21 cellular contexts compared by ENCODE assay signal in the genomic region with DNA sequence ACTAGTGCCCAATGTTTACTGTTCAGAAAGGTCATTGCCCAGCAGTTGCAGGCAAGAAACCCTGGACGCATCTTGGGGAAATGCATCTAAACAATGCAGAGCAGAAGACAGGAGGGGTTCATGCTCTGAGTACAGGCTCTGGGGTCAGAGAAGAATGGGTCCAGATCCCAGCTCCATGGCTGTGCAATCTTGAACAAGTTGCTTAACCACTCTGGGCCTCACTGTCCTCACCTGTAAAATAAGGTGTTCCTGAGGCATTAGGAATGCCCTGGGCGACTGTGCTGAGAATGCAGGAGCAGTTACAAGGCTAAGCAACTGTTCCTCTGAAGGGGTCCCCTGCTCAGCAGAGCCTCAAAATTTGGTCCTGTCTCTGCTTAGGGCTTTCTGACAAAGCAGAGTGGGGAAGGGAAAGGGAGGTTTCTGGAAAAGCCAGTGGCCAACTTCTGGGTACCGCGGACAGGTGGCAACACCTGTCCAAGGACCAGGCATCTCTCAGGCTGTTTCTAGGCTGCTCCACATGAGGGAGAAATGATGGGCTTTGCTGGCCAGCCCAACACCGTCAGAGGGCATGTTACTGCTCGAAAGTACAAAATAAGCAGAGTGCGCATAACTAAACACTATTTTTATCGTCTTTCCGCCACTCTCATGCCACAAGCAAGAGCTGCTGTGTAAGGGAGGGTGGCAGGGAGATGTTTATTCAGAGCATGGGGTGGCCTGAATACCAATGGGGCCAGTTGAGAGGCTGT.
A peak's percentile ranks its signal among the peaks of the same experiment; 100 is the strongest.
DNase-seq lines count a peak whose midpoint lies in the region; ATAC-seq, FAIRE-seq and TF ChIP-seq lines count a peak whose summit lies in the region.
"Had no signal": no experiment of that assay in that cellular context is flagged by ENCODE, and none has a peak within 500 bp of the region (broad histone marks: within the 10 kb centered on the region; RNA-seq: fewer than 3 reads in every experiment).

No MANE protein-coding gene starts in this region.

- CTCF ChIA-PET in K562 (lab: Yijun Ruan, JAX; ENCODE audit: low intra/inter-chr PET ratio): no interaction called here

- no peak for ATAC-seq in K562

- no peak overlapping the region for H3K4me2 ChIP-seq in K562 (ENCODE audit: insufficient read depth, low read length)

- H3K27ac ChIP-seq in right atrium auricular region: peak overlapping the region; percentile 79 to 86
- no peak overlapping the region for H3K27ac ChIP-seq in left ventricle myocardium inferior (replicated peaks)
- no peak overlapping the region for H3K27ac ChIP-seq in K562 (ENCODE audit: extremely low read depth, low read depth, low read length)
- H3K27ac ChIP-seq in thyroid gland: peak overlapping the region in 2 of 3 donors; percentile 60 to 63
- H3K27ac ChIP-seq in vagina: no peak overlapping the region
- H3K27ac ChIP-seq: HL-60, Peyer's patch, SJSA1 had no signal

- H4K20me1 ChIP-seq in K562 (replicated peaks; ENCODE audit: control insufficient read depth, insufficient read depth, low read length): peaks cover 3% of the 10 kb centered on the region; the same call in 1 of the 2 replicates

- H3K4me3 ChIP-seq in right atrium auricular region (no peak overlapping the region), left ventricle myocardium inferior (no peak overlapping the region), LNCaP clone FGC (ENCODE audit: low read depth, low read length) (no peak overlapping the region), K562 (no peak overlapping the region), thyroid gland (replicated peaks in 1 of 3) (no peak overlapping the region), vagina (no peak overlapping the region)
- H3K4me3 ChIP-seq: Peyer's patch, SJSA1 had no signal

- TF ChIP-seq POLR2A in K562 (conservative IDR thresholded peaks at IDR 0.05): no peak
- TF ChIP-seq POLR2A in thyroid gland (IDR thresholded peaks at IDR 0.05): no peak
- TF ChIP-seq POLR2A in vagina (IDR thresholded peaks at IDR 0.05): no peak

- WGBS in K562 (ENCODE audit: insufficient coverage, low coverage, missing lambda C conversion rate): under 1% methylated on average over 8 of the region's 9 CpGs
- 73 to 82% methylated on average over 9 of the region's 9 CpGs for WGBS in thyroid gland, 2 donors

- BruUV-seq in K562 (replicated peaks; lab: Mats Ljungman, UMichigan): no TSS peak

- POLR2A ChIA-PET in K562 (lab: Yijun Ruan, JAX): no interaction called here

- peaks cover 0 to 43% of the 10 kb centered on the region in 2 donors for H3K4me1 ChIP-seq in right atrium auricular region
- H3K4me1 ChIP-seq in left ventricle myocardium inferior: peaks cover 28% of the 10 kb centered on the region
- no peaks in the 10 kb centered on the region for H3K4me1 ChIP-seq in K562 (replicated peaks in 1 of 2; ENCODE audit: control insufficient read depth in 2 of 2, insufficient read depth in 2 of 2, low read length in 2 of 2)
- peaks cover 11 to 36% of the 10 kb centered on the region in 2 donors for H3K4me1 ChIP-seq in thyroid gland
- peaks cover 16% of the 10 kb centered on the region for H3K4me1 ChIP-seq in vagina
- H3K4me1 ChIP-seq: Peyer's patch, SJSA1 had no signal

- in situ Hi-C loops in K562 (cut with MboI): no loop called here

- FAIRE-seq in K562 (lab: Jason Lieb, UNC): no peak
- FAIRE-seq: D721Med had no signal

- H3K9me3 ChIP-seq in right atrium auricular region: no peaks in the 10 kb centered on the region
- H3K9me3 ChIP-seq in left ventricle myocardium inferior (replicated peaks): no peaks in the 10 kb centered on the region
- no peaks in the 10 kb centered on the region for H3K9me3 ChIP-seq in K562 (replicated peaks; ENCODE audit: control insufficient read depth, insufficient read depth, low read depth, low read length)
- H3K9me3 ChIP-seq in thyroid gland: no peaks in the 10 kb centered on the region
- H3K9me3 ChIP-seq in vagina: no peaks in the 10 kb centered on the region
- H3K9me3 ChIP-seq: Peyer's patch, SJSA1 had no signal

- H3K9ac ChIP-seq in K562 (ENCODE audit: insufficient read depth in 1 of 2, low read depth in 2 of 2, low read length in 2 of 2): no peak overlapping the region

- TF ChIP-seq CTCF in right atrium auricular region (IDR thresholded peaks at IDR 0.05): no peak
- TF ChIP-seq CTCF in left ventricle myocardium inferior (IDR thresholded peaks at IDR 0.05; ENCODE audit: borderline replicate concordance): no peak
- TF ChIP-seq CTCF in LNCaP clone FGC (IDR thresholded peaks at IDR 0.05; ENCODE audit: control insufficient read depth, extremely low read depth, insufficient read depth): 0 out of 2 replicates have a peak, but pooled peaks have one; percentile 8
- TF ChIP-seq CTCF in K562 (IDR thresholded peaks at IDR 0.05 in 2 of 3, conservative IDR thresholded peaks at IDR 0.05 in 1 of 3; ENCODE audit: insufficient read depth in 2 of 3, low read depth in 1 of 3, low read length in 3 of 3): peak in 1 of 3 experiments; percentile 18; a peak in 1 of 6 replicates
- peak in 1 of 6 experiments; percentile 9 for TF ChIP-seq CTCF in thyroid gland (IDR thresholded peaks at IDR 0.05)
- TF ChIP-seq CTCF in vagina (IDR thresholded peaks at IDR 0.05): no peak

- no peak overlapping the region for H2AFZ ChIP-seq in K562 (ENCODE audit: low read depth, low read length)

- no peak for TF ChIP-seq RAD21 in K562 (CRISPR knock-in tag; conservative IDR thresholded peaks at IDR 0.05 in 1 of 2, IDR thresholded peaks at IDR 0.05 in 1 of 2)

- no peaks in the 10 kb centered on the region for H3K79me2 ChIP-seq in K562 (ENCODE audit: control insufficient read depth, insufficient read depth, low read length)

- no peaks in the 10 kb centered on the region for H3K27me3 ChIP-seq in right atrium auricular region
- no peaks in the 10 kb centered on the region for H3K27me3 ChIP-seq in left ventricle myocardium inferior (ENCODE audit: low read depth)
- peaks cover 14 to 46% of the 10 kb centered on the region in 2 experiments; a peak in 4 of 5 replicates for H3K27me3 ChIP-seq in K562 (ENCODE audit: control insufficient read depth in 2 of 2, insufficient read depth in 2 of 2, low read length in 2 of 2)
- H3K27me3 ChIP-seq in thyroid gland: no peaks in the 10 kb centered on the region
- H3K27me3 ChIP-seq in vagina: no peaks in the 10 kb centered on the region
- H3K27me3 ChIP-seq: Peyer's patch, SJSA1 had no signal

- TF ChIP-seq EP300 in K562 (IDR thresholded peaks at IDR 0.05; ENCODE audit: low read length): no peak

- intact Hi-C loops in left ventricle myocardium inferior (cut with micrococcal nuclease): no loop called here
- intact Hi-C loops in K562 (cut with micrococcal nuclease): no loop called here
- intact Hi-C loops in thyroid gland (cut with DNase I): no loop called here
- intact Hi-C loops in vagina (cut with DNase I): loop anchor here (10.0 kb wide), 1 partner anchor 111 kb away; no protein-coding TSS in a partner anchor

- H3K9me1 ChIP-seq in K562 (ENCODE audit: control insufficient read depth, insufficient read depth, low read length): no peaks in the 10 kb centered on the region

- H3K36me3 ChIP-seq in right atrium auricular region (no peaks in the 10 kb centered on the region), left ventricle myocardium inferior (no peaks in the 10 kb centered on the region), K562 (ENCODE audit: control insufficient read depth, insufficient read depth, low read length) (no peaks in the 10 kb centered on the region), thyroid gland (no peaks in the 10 kb centered on the region), vagina (no peaks in the 10 kb centered on the region)
- H3K36me3 ChIP-seq: Peyer's patch, SJSA1 had no signal

- no peak for DNase-seq in right atrium auricular region (ENCODE audit: low spot score)
- no peak for DNase-seq in left ventricle myocardium inferior
- DNase-seq in LNCaP clone FGC (ENCODE audit: low read depth): no peak
- no peak for DNase-seq in K562 (ENCODE audit: extremely low read depth in 1 of 4, low spot score in 3 of 4)
- peak in 1 of 2 donors; percentile 26 for DNase-seq in thyroid gland
- DNase-seq in vagina (ENCODE audit: extremely low spot score in 2 of 2): no peak
- DNase-seq in retina: no peak
- DNase-seq in NCI-H1105 (lab: John Stamatoyannopoulos, UW): no peak
- DNase-seq: EL, GF-D8, H7, KG1, NCI-H1436, NCI-H1930, NCI-H226, NCI-H524, NCI-H774, Peyer's patch had no signal

TF ChIP-seq in K562, 482 proteins besides CTCF, POLR2A, EP300 and RAD21:
- no peak for TF ChIP-seq ZNF311 (CRISPR knock-in tag; IDR thresholded peaks at IDR 0.05)
- no peak for TF ChIP-seq ZNF766 (CRISPR knock-in tag; conservative IDR thresholded peaks at IDR 0.05)
- no peak for TF ChIP-seq RB1 (IDR thresholded peaks at IDR 0.05; ENCODE audit: low read depth)
- TF ChIP-seq RBM25 (IDR thresholded peaks at IDR 0.05; ENCODE audit: low read depth, low read length, severe bottlenecking): peak; percentile 27
- TF ChIP-seq, protein P1, sequence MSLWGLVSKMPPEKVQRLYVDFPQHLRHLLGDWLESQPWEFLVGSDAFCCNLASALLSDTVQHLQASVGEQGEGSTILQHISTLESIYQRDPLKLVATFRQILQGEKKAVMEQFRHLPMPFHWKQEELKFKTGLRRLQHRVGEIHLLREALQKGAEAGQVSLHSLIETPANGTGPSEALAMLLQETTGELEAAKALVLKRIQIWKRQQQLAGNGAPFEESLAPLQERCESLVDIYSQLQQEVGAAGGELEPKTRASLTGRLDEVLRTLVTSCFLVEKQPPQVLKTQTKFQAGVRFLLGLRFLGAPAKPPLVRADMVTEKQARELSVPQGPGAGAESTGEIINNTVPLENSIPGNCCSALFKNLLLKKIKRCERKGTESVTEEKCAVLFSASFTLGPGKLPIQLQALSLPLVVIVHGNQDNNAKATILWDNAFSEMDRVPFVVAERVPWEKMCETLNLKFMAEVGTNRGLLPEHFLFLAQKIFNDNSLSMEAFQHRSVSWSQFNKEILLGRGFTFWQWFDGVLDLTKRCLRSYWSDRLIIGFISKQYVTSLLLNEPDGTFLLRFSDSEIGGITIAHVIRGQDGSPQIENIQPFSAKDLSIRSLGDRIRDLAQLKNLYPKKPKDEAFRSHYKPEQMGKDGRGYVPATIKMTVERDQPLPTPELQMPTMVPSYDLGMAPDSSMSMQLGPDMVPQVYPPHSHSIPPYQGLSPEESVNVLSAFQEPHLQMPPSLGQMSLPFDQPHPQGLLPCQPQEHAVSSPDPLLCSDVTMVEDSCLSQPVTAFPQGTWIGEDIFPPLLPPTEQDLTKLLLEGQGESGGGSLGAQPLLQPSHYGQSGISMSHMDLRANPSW (CRISPR knock-in tag; IDR thresholded peaks at IDR 0.05): no peak
- TF ChIP-seq ZBED1 (IDR thresholded peaks at IDR 0.05): no peak

Comparison
In these comparisons a context has a peak if more than half of its experiments do, and no peak if none do; other contexts are left out.
1. H3K27ac ChIP-seq: peak in right atrium auricular region (2 of 2) and thyroid gland (2 of 3); none in left ventricle myocardium inferior (single experiment), K562 (single experiment) and vagina (single experiment).